Comparison of ENCODE assay signal across 21 cellular contexts in the genomic region with DNA sequence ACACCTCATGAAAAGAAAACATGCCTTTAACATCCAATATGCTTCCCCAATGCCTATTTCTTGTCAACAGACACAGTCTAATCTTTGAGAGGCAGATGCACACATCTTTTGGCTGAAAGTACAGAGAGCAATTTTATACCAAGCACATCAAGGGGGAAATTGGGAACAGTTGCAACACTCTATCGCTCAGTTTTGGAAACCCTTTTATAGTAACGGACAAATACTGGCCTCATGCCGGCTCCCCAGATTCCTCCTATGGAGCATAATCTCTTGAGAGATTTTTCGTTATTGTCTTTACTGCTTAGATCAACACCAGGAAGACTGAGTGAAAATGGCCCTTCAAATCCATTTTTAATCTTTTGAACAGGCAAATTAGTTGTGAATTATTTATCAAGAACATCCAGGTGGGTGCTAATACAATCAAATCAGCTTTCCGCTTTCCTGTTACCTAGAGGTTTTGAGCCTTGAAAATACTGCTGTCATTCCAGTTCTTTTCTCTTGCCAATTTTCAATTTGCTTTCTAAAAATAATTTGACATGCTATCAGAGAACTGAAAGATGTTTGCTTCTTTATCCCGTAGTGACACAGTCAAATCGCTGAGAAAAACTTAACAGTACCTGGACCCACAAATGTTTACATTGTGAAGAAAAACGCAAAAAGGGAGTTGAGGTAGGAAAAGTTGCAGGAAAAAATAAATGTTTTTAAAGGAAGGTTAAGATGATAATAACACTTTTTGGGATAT.
DNase-seq lines count a peak whose midpoint lies in the region; ATAC-seq, FAIRE-seq and TF ChIP-seq lines count a peak whose summit lies in the region.
"Had no signal": no experiment of that assay in that cellular context is flagged by ENCODE, and none has a peak within 500 bp of the region (broad histone marks: within the 10 kb centered on the region; RNA-seq: fewer than 3 reads in every experiment).

No MANE protein-coding gene starts in this region.

- H3K4me3 Mint-ChIP-seq in GM23338 (no peak overlapping the region), astrocyte (ENCODE audit: unreplicated experiment) (no peak overlapping the region)
- H3K4me3 Mint-ChIP-seq: CD8-positive, alpha-beta T cell; HFFc6; IgD-negative memory B cell had no signal

- POLR2A ChIA-PET in GM10248 (lab: Yijun Ruan, JAX): no interaction called here

- FAIRE-seq in GM12891 (lab: Jason Lieb, UNC) (peak; percentile 9), astrocyte (lab: Jason Lieb, UNC) (peak; percentile 17)
- FAIRE-seq: A549, D721Med, G401.6 had no signal

- ATAC-seq in GM23338 (no peak), GM18517 (IDR thresholded peaks at IDR 0.05; ENCODE audit: unreplicated experiment) (no peak)
- ATAC-seq: A549; CD8-positive, alpha-beta T cell had no signal

- no peak for TF ChIP-seq POLR2A in GM12891 (IDR thresholded peaks at IDR 0.05; ENCODE audit: low read depth, low read length)

- no peak overlapping the region for H3K27ac ChIP-seq in GM23338 (ENCODE audit: low read depth)
- H3K27ac ChIP-seq in astrocyte (ENCODE audit: low read depth, low read length): no peak overlapping the region
- peak overlapping the region; percentile 15 to 76 for H3K27ac ChIP-seq in right atrium auricular region
- H3K27ac ChIP-seq: A549, C4-2B had no signal

- no peaks in the 10 kb centered on the region for H4K20me1 ChIP-seq in GM23338 (replicated peaks; ENCODE audit: insufficient read depth)
- H4K20me1 ChIP-seq in astrocyte (ENCODE audit: insufficient read depth, low read length): no peaks in the 10 kb centered on the region

- H3K4me1 ChIP-seq in GM23338 (ENCODE audit: insufficient read depth): no peaks in the 10 kb centered on the region
- H3K4me1 ChIP-seq in astrocyte (ENCODE audit: insufficient read depth, low read length): no peaks in the 10 kb centered on the region
- H3K4me1 ChIP-seq in right atrium auricular region: peaks cover 0 to 7% of the 10 kb centered on the region in 2 donors
- H3K4me1 ChIP-seq: A549, BE2C, HAP-1 had no signal

- H3K36me3 Mint-ChIP-seq in GM23338 (ENCODE audit: low read depth) (no peaks in the 10 kb centered on the region), astrocyte (ENCODE audit: low read depth, unreplicated experiment) (no peaks in the 10 kb centered on the region)
- H3K36me3 Mint-ChIP-seq: CD8-positive, alpha-beta T cell; IgD-negative memory B cell had no signal

- CTCF ChIA-PET in GM10248 (lab: Yijun Ruan, JAX): interaction anchor here (1.1 kb wide), 1 partner anchor 20 kb away, joined by 3 read pairs; no protein-coding TSS in a partner anchor

- H3K79me2 ChIP-seq in GM23338 (replicated peaks; ENCODE audit: insufficient read depth) (no peaks in the 10 kb centered on the region), astrocyte (ENCODE audit: insufficient read depth, low read length) (no peaks in the 10 kb centered on the region)

- DNase-seq in GM12891 (ENCODE audit: insufficient read length, low spot score) (no peak), GM23338 (ENCODE audit: low spot score) (no peak), astrocyte (ENCODE audit: low read depth) (no peak), right atrium auricular region (ENCODE audit: low spot score) (no peak), germinal center (ENCODE audit: low spot score) (no peak), GM10248 (ENCODE audit: extremely low spot score) (no peak)
- DNase-seq: BE2C; CD8-positive, alpha-beta T cell; COR-L47; DMS153; DMS79 treated with DMSO at 0.1 percent for 48 hours; EL; GOT3; HFFc6 had no signal

- H3K36me3 ChIP-seq in GM23338 (ENCODE audit: insufficient read depth) (no peaks in the 10 kb centered on the region), astrocyte (ENCODE audit: insufficient read depth, low read length) (no peaks in the 10 kb centered on the region), right atrium auricular region (no peaks in the 10 kb centered on the region)
- H3K36me3 ChIP-seq: BE2C, HAP-1 had no signal

- no peak overlapping the region for H3K4me2 ChIP-seq in GM23338
- no peak overlapping the region for H3K4me2 ChIP-seq in astrocyte (ENCODE audit: low read length)
- H3K4me2 ChIP-seq: A549 had no signal

- H3K27me3 Mint-ChIP-seq in GM23338 (ENCODE audit: insufficient read depth, low read depth, poor library complexity) (no peaks in the 10 kb centered on the region), astrocyte (ENCODE audit: low read depth, unreplicated experiment) (peaks cover 8% of the 10 kb centered on the region)

- H3K4me1 Mint-ChIP-seq in GM23338: no peaks in the 10 kb centered on the region; the same call in 2 of the 3 replicates
- no peaks in the 10 kb centered on the region for H3K4me1 Mint-ChIP-seq in astrocyte (ENCODE audit: low read depth, unreplicated experiment)
- H3K4me1 Mint-ChIP-seq: IgD-negative memory B cell had no signal

- no peaks in the 10 kb centered on the region for H3K9me3 Mint-ChIP-seq in GM23338
- H3K9me3 Mint-ChIP-seq in astrocyte (ENCODE audit: unreplicated experiment): no peaks in the 10 kb centered on the region
- H3K9me3 Mint-ChIP-seq: CD8-positive, alpha-beta T cell; HFFc6 had no signal

- H3K9me3 ChIP-seq in astrocyte (ENCODE audit: insufficient read depth, low read depth, low read length) (no peaks in the 10 kb centered on the region), right atrium auricular region (no peaks in the 10 kb centered on the region)
- H3K9me3 ChIP-seq: A549, BE2C, HAP-1 had no signal

- H2AFZ ChIP-seq in GM23338: peak overlapping the region; percentile 17; the same call in 1 of the 2 replicates
- no peak overlapping the region for H2AFZ ChIP-seq in astrocyte (ENCODE audit: low read depth, low read length)

- no peaks in the 10 kb centered on the region for H3K9me2 ChIP-seq in GM23338 (ENCODE audit: insufficient read depth)

- H3K4me3 ChIP-seq in GM23338: no peak overlapping the region
- no peak overlapping the region for H3K4me3 ChIP-seq in astrocyte (ENCODE audit: insufficient read depth, low read depth, low read length)
- H3K4me3 ChIP-seq in right atrium auricular region: peak overlapping the region in 1 of 2 donors; percentile 18
- H3K4me3 ChIP-seq: A549, HAP-1 had no signal

- no peak overlapping the region for H3K9ac ChIP-seq in astrocyte (ENCODE audit: low read length)

- no peaks in the 10 kb centered on the region for H3F3A ChIP-seq in GM23338 (replicated peaks; ENCODE audit: low read depth)

- no peak overlapping the region for H3K27ac Mint-ChIP-seq in GM23338
- H3K27ac Mint-ChIP-seq in astrocyte (ENCODE audit: unreplicated experiment): no peak overlapping the region
- H3K27ac Mint-ChIP-seq: CD8-positive, alpha-beta T cell; HFFc6; IgD-negative memory B cell had no signal

- H3K27me3 ChIP-seq in GM23338 (ENCODE audit: insufficient read depth): no peaks in the 10 kb centered on the region
- H3K27me3 ChIP-seq in astrocyte (ENCODE audit: insufficient read depth, low read length): peaks cover 7% of the 10 kb centered on the region
- no peaks in the 10 kb centered on the region for H3K27me3 ChIP-seq in right atrium auricular region
- H3K27me3 ChIP-seq: BE2C had no signal

- TF ChIP-seq CTCF in GM23338 (conservative IDR thresholded peaks at IDR 0.05; ENCODE audit: low read depth in 2 of 2): no peak
- no peak for TF ChIP-seq CTCF in astrocyte (IDR thresholded peaks at IDR 0.05; ENCODE audit: insufficient read depth, low read depth, low read length)
- no peak for TF ChIP-seq CTCF in right atrium auricular region (IDR thresholded peaks at IDR 0.05)
- TF ChIP-seq CTCF in GM10248 (IDR thresholded peaks at IDR 0.05; ENCODE audit: control extremely low read depth, extremely low read depth, low read depth, missing control alignments): no peak

TF ChIP-seq in GM12891, 5 proteins besides CTCF, POLR2A, EP300 and RAD21:
- no peak for TF ChIP-seq POLR2AphosphoS5 (IDR thresholded peaks at IDR 0.05; ENCODE audit: low read depth, low read length)
- TF ChIP-seq PAX5 (IDR thresholded peaks at IDR 0.05; ENCODE audit: insufficient read depth, low read length, severe bottlenecking): no peak
- TF ChIP-seq SPI1 (IDR thresholded peaks at IDR 0.05; ENCODE audit: low read depth, low read length): no peak
- TF ChIP-seq POU2F2 (IDR thresholded peaks at IDR 0.05; ENCODE audit: low read depth, low read length): no peak
- TF ChIP-seq TAF1 (IDR thresholded peaks at IDR 0.05; ENCODE audit: low read depth, low read length): no peak

TF ChIP-seq in GM23338, 12 proteins besides CTCF, POLR2A, EP300 and RAD21 (continues in another document):
- no peak for TF ChIP-seq CREB1 (CRISPR knock-in tag; IDR thresholded peaks at IDR 0.05; ENCODE audit: low read depth)
- TF ChIP-seq ZNF114 (CRISPR knock-in tag; IDR thresholded peaks at IDR 0.05): no peak
- TF ChIP-seq EZH2phosphoT487 (IDR thresholded peaks at IDR 0.05; ENCODE audit: unreplicated experiment): no peak
- TF ChIP-seq, protein P1, sequence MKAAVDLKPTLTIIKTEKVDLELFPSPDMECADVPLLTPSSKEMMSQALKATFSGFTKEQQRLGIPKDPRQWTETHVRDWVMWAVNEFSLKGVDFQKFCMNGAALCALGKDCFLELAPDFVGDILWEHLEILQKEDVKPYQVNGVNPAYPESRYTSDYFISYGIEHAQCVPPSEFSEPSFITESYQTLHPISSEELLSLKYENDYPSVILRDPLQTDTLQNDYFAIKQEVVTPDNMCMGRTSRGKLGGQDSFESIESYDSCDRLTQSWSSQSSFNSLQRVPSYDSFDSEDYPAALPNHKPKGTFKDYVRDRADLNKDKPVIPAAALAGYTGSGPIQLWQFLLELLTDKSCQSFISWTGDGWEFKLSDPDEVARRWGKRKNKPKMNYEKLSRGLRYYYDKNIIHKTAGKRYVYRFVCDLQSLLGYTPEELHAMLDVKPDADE (IDR thresholded peaks at IDR 0.05): no peak
- no peak for TF ChIP-seq POLR2AphosphoS5 (IDR thresholded peaks at IDR 0.05; ENCODE audit: low read depth)
- no peak for TF ChIP-seq EZH2 (IDR thresholded peaks at IDR 0.05; ENCODE audit: low read depth, unreplicated experiment)

Comparison
In these comparisons a context has a peak if more than half of its experiments do, and no peak if none do; other contexts are left out.
1. H3K27ac ChIP-seq: peak in right atrium auricular region (2 of 2); none in GM23338 (single experiment) and astrocyte (single experiment).